In genomic region chr17:31494259-31495048, GRCh38 we compare ENCODE assay signal across 8 cellular contexts.
DNase-seq lines count a peak whose midpoint lies in the region; ATAC-seq, FAIRE-seq and TF ChIP-seq lines count a peak whose summit lies in the region.

No MANE protein-coding gene starts in this region.

- peak; percentile 97 for FAIRE-seq in GM12891 (lab: Jason Lieb, UNC)

- no peak for TF ChIP-seq POLR2A in GM12891 (IDR thresholded peaks at IDR 0.05; ENCODE audit: low read depth, low read length)

- BruUV-seq in PC-9 (replicated peaks; lab: Mats Ljungman, UMichigan) = no TSS peak

- H3K27me3 ChIP-seq in PC-9 (ENCODE audit: insufficient read depth, low read depth) (no peaks in the 10 kb centered on the region), rectal smooth muscle tissue (ENCODE audit: control insufficient read depth, insufficient read depth, low read length) (no peaks in the 10 kb centered on the region)

- H3K4me3 ChIP-seq in PC-9 (no peak overlapping the region; the same call in 1 of the 2 replicates), rectal smooth muscle tissue (ENCODE audit: low read length) (peak overlapping the region; percentile 31)

- CTCF ChIA-PET in PC-9 (lab: Charles Lee) = interaction anchor here (0.7 kb wide), 1 partner anchor 67 kb away, joined by 12 read pairs; no protein-coding TSS in a partner anchor

- H2AFZ ChIP-seq in PC-9 = no peak overlapping the region

- no peaks in the 10 kb centered on the region for H3K36me3 ChIP-seq in PC-9 (ENCODE audit: low read depth)
- no peaks in the 10 kb centered on the region for H3K36me3 ChIP-seq in rectal smooth muscle tissue (ENCODE audit: control insufficient read depth, insufficient read depth, low read length)

- H3K27ac ChIP-seq in PC-9 (peak overlapping the region; percentile 79), rectal smooth muscle tissue (ENCODE audit: low read depth, low read length) (peak overlapping the region; percentile 6)

- no peaks in the 10 kb centered on the region for H3K9me2 ChIP-seq in PC-9 (ENCODE audit: insufficient read depth)

- 0 out of 2 replicates have a peak, but pooled peaks cover under 1% of the 10 kb centered on the region for H4K20me1 ChIP-seq in PC-9 (ENCODE audit: insufficient read depth)

- H3K79me2 ChIP-seq in PC-9 (ENCODE audit: low read depth) = peaks cover 81% of the 10 kb centered on the region

- H3K4me1 ChIP-seq in PC-9 (replicated peaks; ENCODE audit: insufficient read depth) = peaks cover 80% of the 10 kb centered on the region
- H3K4me1 ChIP-seq in rectal smooth muscle tissue (ENCODE audit: control insufficient read depth, insufficient read depth, low read length) = no peaks in the 10 kb centered on the region

- no peak for TF ChIP-seq CTCF in PC-9 (conservative IDR thresholded peaks at IDR 0.05)

- DNase-seq in GM12891 (ENCODE audit: insufficient read length, low spot score) (peak; percentile 46), PC-9 (peak; percentile 35 to 80), COR-L47 (lab: John Stamatoyannopoulos, UW) (no peak), NCI-H2081 treated with DMSO at 0.1 percent for 48 hours (lab: John Stamatoyannopoulos, UW) (no peak), NCI-H82 (lab: John Stamatoyannopoulos, UW) (no peak)
- peak; percentile 65 for DNase-seq in activated naive CD4-positive, alpha-beta T cell treated with anti-CD3 and anti-CD28 coated beads, Interleukin-2, amount 50 U/mL, for 16 hours

- POLR2A ChIA-PET in PC-9 (lab: Charles Lee; ENCODE audit: unreplicated experiment) = interaction anchor here (0.5 to 0.7 kb wide), 2 partner anchors 19 to 46 kb away, joined by 3 to 5 read pairs; no protein-coding TSS in a partner anchor

- H3K9ac ChIP-seq in rectal smooth muscle tissue (ENCODE audit: low read length) = no peak overlapping the region

- peak; percentile 59 for ATAC-seq in HG02610 (IDR thresholded peaks at IDR 0.05; ENCODE audit: unreplicated experiment)

- intact Hi-C loops in PC-9 (cut with micrococcal nuclease; ENCODE audit: unreplicated experiment) = loop anchor here (2.0 kb wide), 1 partner anchor 46 kb away; no protein-coding TSS in a partner anchor

- peaks cover 42% of the 10 kb centered on the region for H3F3A ChIP-seq in PC-9 (ENCODE audit: insufficient read depth, low read depth)

- H3K9me3 ChIP-seq in PC-9 (ENCODE audit: insufficient read depth, low read depth) = no peaks in the 10 kb centered on the region

- H3K4me2 ChIP-seq in PC-9 = peak overlapping the region; percentile 51

TF ChIP-seq in GM12891, 5 proteins besides CTCF, POLR2A, EP300 and RAD21:
- no peak for TF ChIP-seq PAX5 (IDR thresholded peaks at IDR 0.05; ENCODE audit: insufficient read depth, low read length, severe bottlenecking)
- peak; percentile 93 for TF ChIP-seq POU2F2 (IDR thresholded peaks at IDR 0.05; ENCODE audit: low read depth, low read length)
TF ChIP-seq in GM12891: peak in this region for 1.

Comparison
In these comparisons a context has a peak if more than half of its experiments do, and no peak if none do; other contexts are left out.
1. DNase-seq: peak in GM12891 (single experiment), PC-9 (2 of 2) and activated naive CD4-positive, alpha-beta T cell treated with anti-CD3 and anti-CD28 coated beads, Interleukin-2, amount 50 U/mL, for 16 hours (single experiment); none in COR-L47 (single experiment), NCI-H2081 treated with DMSO at 0.1 percent for 48 hours (single experiment) and NCI-H82 (single experiment).